ENCODE assay signal across 8 cellular contexts in genomic region chr1:15836511-15836771, GRCh38. TPM values are rescaled to one million over a fixed set of nuclear protein-coding genes. Genes with fewer than 3 reads are reported as not detected.
DNase-seq lines count a peak whose midpoint lies in the region; ATAC-seq, FAIRE-seq and TF ChIP-seq lines count a peak whose summit lies in the region.
"Not testable (repeated sequence)": the region's sequence is repeated elsewhere in the genome, so short reads cannot be mapped to it uniquely, and the experiment has no call there.

No MANE protein-coding gene starts in this region.

- H3K23ac ChIP-seq in H1 (ENCODE audit: insufficient read length) = not testable (repeated sequence)

- peaks cover 10% of the 10 kb centered on the region for H3K23me2 ChIP-seq in H1 (ENCODE audit: low read depth, low read length)

- H4K8ac ChIP-seq in H1 (ENCODE audit: extremely low read depth, insufficient read depth, low read length) = peak overlapping the region; percentile 48; the same call in 1 of the 2 replicates

- not testable (repeated sequence) for TF ChIP-seq EP300 in H1 (IDR thresholded peaks at IDR 0.05; ENCODE audit: borderline replicate concordance in 1 of 2, low read depth in 2 of 2, low read length in 2 of 2); neural cell (conservative IDR thresholded peaks at IDR 0.05; ENCODE audit: poor library complexity, severe bottlenecking)

- H4K20me1 ChIP-seq in H1 (replicated peaks in 1 of 2; ENCODE audit: control insufficient read depth in 1 of 2, insufficient read depth in 2 of 2, low read length in 2 of 2); neural cell (ENCODE audit: insufficient read depth): not testable (repeated sequence)

- H3K79me1 ChIP-seq in H1 (ENCODE audit: low read depth, low read length) = not testable (repeated sequence)

- H4K5ac ChIP-seq in H1 (ENCODE audit: insufficient read length, low read depth, low read length) = not testable (repeated sequence)

- POLR2A ChIA-PET in AG04450 (lab: Yijun Ruan, JAX) (interaction anchor here (0.6 to 3.9 kb wide), 2 partner anchors 10 to 11 kb away, joined by 3 to 18 read pairs; partner anchors contain the start of gene SPEN), HEK293T (lab: Yijun Ruan, JAX) (interaction anchor here (0.7 to 4.4 kb wide), 10 partner anchors 8 to 47 kb away, joined by 3 to 68 read pairs (median 4); partner anchors contain the start of gene SPEN), H1 (lab: Charles Lee; ENCODE audit: partially characterized antibody) (interaction anchor here (0.6 to 5.2 kb wide), 4 partner anchors 12 to 116 kb away, joined by 3 to 87 read pairs (median 4); partner anchors contain the start of gene SPEN)
- POLR2A ChIA-PET in activated naive CD8-positive, alpha-beta T cell treated with anti-CD3 and anti-CD28 coated beads, Interleukin-2, amount 10 ng/mL, durations not matched to agents 7 days and 5 days (lab: Charles Lee) = interaction anchor here (0.7 to 4.2 kb wide), 6 partner anchors 8 to 140 kb away, joined by 3 to 105 read pairs (median 4); partner anchors contain the start of genes SPEN and ZBTB17

- peak overlapping the region; percentile 99 for H3K27ac Mint-ChIP-seq in activated naive CD8-positive, alpha-beta T cell treated with anti-CD3 and anti-CD28 coated beads, Interleukin-2, amount 10 ng/mL, durations not matched to agents 7 days and 5 days
- H3K27ac Mint-ChIP-seq in stimulated activated naive CD8-positive, alpha-beta T cell treated with anti-CD3 and anti-CD28 coated beads, Interleukin-15, Interleukin-2, amounts not matched to agents 100 ng/mL and 50 ng/mL, for 24 hours = peak overlapping the region; percentile 98

- not testable (repeated sequence) for H3K36me3 Mint-ChIP-seq in activated naive CD8-positive, alpha-beta T cell treated with anti-CD3 and anti-CD28 coated beads, Interleukin-2, amount 10 ng/mL, durations not matched to agents 7 days and 5 days; stimulated activated naive CD8-positive, alpha-beta T cell treated with anti-CD3 and anti-CD28 coated beads, Interleukin-15, Interleukin-2, amounts not matched to agents 100 ng/mL and 50 ng/mL, for 24 hours (ENCODE audit: low read depth)

- H3K27me3 ChIP-seq in AG04450 (ENCODE audit: control insufficient read depth, insufficient read depth, low read length); H1 (replicated peaks in 1 of 4; ENCODE audit: control insufficient read depth in 3 of 4, extremely low read depth in 1 of 4, insufficient read depth in 3 of 4, low read length in 3 of 4); iPS-20b (ENCODE audit: insufficient read depth, low read length); neural cell (ENCODE audit: insufficient read depth, low read depth, low read length): not testable (repeated sequence)

- not testable (repeated sequence) for H3K9me3 Mint-ChIP-seq in activated naive CD8-positive, alpha-beta T cell treated with anti-CD3 and anti-CD28 coated beads, Interleukin-2, amount 10 ng/mL, durations not matched to agents 7 days and 5 days; stimulated activated naive CD8-positive, alpha-beta T cell treated with anti-CD3 and anti-CD28 coated beads, Interleukin-15, Interleukin-2, amounts not matched to agents 100 ng/mL and 50 ng/mL, for 24 hours

- H2AFZ ChIP-seq in H1 (ENCODE audit: low read length); neural cell (ENCODE audit: low read depth, low read length): not testable (repeated sequence)

- H2AK5ac ChIP-seq in H1 (ENCODE audit: low read depth, low read length) = peak overlapping the region; percentile 5; the same call in 1 of the 2 replicates

- H3K4me3 Mint-ChIP-seq in activated naive CD8-positive, alpha-beta T cell treated with anti-CD3 and anti-CD28 coated beads, Interleukin-2, amount 10 ng/mL, durations not matched to agents 7 days and 5 days = peak overlapping the region; percentile 93
- H3K4me3 Mint-ChIP-seq in stimulated activated naive CD8-positive, alpha-beta T cell treated with anti-CD3 and anti-CD28 coated beads, Interleukin-15, Interleukin-2, amounts not matched to agents 100 ng/mL and 50 ng/mL, for 24 hours = peak overlapping the region; percentile 91

- DNase-seq in AG04450 (ENCODE audit: low read depth, low spot score); HEK293T (ENCODE audit: extremely low spot score); SK-N-MC (ENCODE audit: low read depth, low spot score); activated naive CD8-positive, alpha-beta T cell treated with anti-CD3 and anti-CD28 coated beads, Interleukin-2, amount 10 ng/mL, durations not matched to agents 7 days and 5 days; H1 (ENCODE audit: low read depth in 1 of 2, low spot score in 2 of 2): not testable (repeated sequence)

- not testable (repeated sequence) for H3K36me3 ChIP-seq in SK-N-MC (ENCODE audit: insufficient read depth, low read length); H1 (ENCODE audit: control insufficient read depth in 2 of 4, insufficient read depth in 4 of 4, low read length in 3 of 4); iPS-20b (ENCODE audit: insufficient read depth, low read depth, low read length); neural cell (ENCODE audit: insufficient read depth, low read length)

- H3K9me2 ChIP-seq in neural cell (ENCODE audit: insufficient read depth, low read length) = not testable (repeated sequence)

- not testable (repeated sequence) for TF ChIP-seq CTCF in AG04450 (IDR thresholded peaks at IDR 0.05; ENCODE audit: low read depth, low read length); H1 (IDR thresholded peaks at IDR 0.05; ENCODE audit: control extremely low read depth in 1 of 3, insufficient read depth in 1 of 3, low read depth in 1 of 3, low read length in 3 of 3); neural cell (IDR thresholded peaks at IDR 0.05; ENCODE audit: poor library complexity, severe bottlenecking)

- H3K4me1 ChIP-seq in H1 (replicated peaks in 1 of 4; ENCODE audit: control insufficient read depth in 3 of 4, insufficient read depth in 4 of 4, low read length in 3 of 4) = not testable (repeated sequence)
- peaks cover 11% of the 10 kb centered on the region; the same call in 1 of the 2 replicates for H3K4me1 ChIP-seq in iPS-20b (ENCODE audit: insufficient read depth, low read length)

- H2BK20ac ChIP-seq in H1 (ENCODE audit: low read length) = not testable (repeated sequence)

- peak overlapping the region in 1 of 2 experiments; percentile 94; a peak in 2 of 4 replicates for H3K4me2 ChIP-seq in H1 (ENCODE audit: insufficient read depth in 1 of 2, low read depth in 2 of 2, low read length in 2 of 2)
- not testable (repeated sequence) for H3K4me2 ChIP-seq in neural cell (ENCODE audit: low read length)

- H3K14ac ChIP-seq in H1 (ENCODE audit: insufficient read length) = not testable (repeated sequence)

- H3F3A ChIP-seq in neural cell (ENCODE audit: insufficient read depth, low read length, poor library complexity, severe bottlenecking) = not testable (repeated sequence)

- H3K9ac ChIP-seq in SK-N-MC (ENCODE audit: insufficient read length) (peak overlapping the region; percentile 88), iPS-20b (ENCODE audit: low read depth, low read length) (peak overlapping the region; percentile 99; the same call in 1 of the 2 replicates), neural cell (ENCODE audit: low read length) (peak overlapping the region; percentile 70)
- not testable (repeated sequence) for H3K9ac ChIP-seq in H1 (replicated peaks in 1 of 4; ENCODE audit: extremely low read depth in 1 of 4, low read depth in 3 of 4, low read length in 3 of 4)

- TF ChIP-seq RAD21 in H1 (IDR thresholded peaks at IDR 0.05 in 1 of 2, conservative IDR thresholded peaks at IDR 0.05 in 1 of 2; ENCODE audit: low read depth in 2 of 2, low read length in 2 of 2); neural cell (conservative IDR thresholded peaks at IDR 0.05): not testable (repeated sequence)

- not testable (repeated sequence) for H2BK5ac ChIP-seq in H1 (ENCODE audit: low read depth, low read length)

- peak overlapping the region; percentile 89; the same call in 1 of the 2 replicates for H2BK12ac ChIP-seq in H1 (ENCODE audit: low read depth, low read length)

- H3K18ac ChIP-seq in H1 (ENCODE audit: extremely low read depth, low read length) = 0 out of 2 replicates have a peak overlapping the region, but pooled peaks have one; percentile 93

- ATAC-seq in activated naive CD8-positive, alpha-beta T cell treated with anti-CD3 and anti-CD28 coated beads, Interleukin-2, amount 10 ng/mL, durations not matched to agents 7 days and 5 days (ENCODE audit: low read depth) = not testable (repeated sequence)

- CTCF ChIA-PET in AG04450 (lab: Charles Lee) (interaction anchor here (0.7 kb wide), 1 partner anchor 35 kb away, joined by 3 read pairs; no protein-coding TSS in a partner anchor), HEK293T (lab: Yijun Ruan, JAX) (interaction anchor here (1.1 kb wide), 1 partner anchor 33 kb away, joined by 3 read pairs; no protein-coding TSS in a partner anchor), H1 (lab: Charles Lee; ENCODE audit: partially characterized antibody) (interaction anchor here (0.8 to 1.8 kb wide), 2 partner anchors 11 to 34 kb away, joined by 4 to 5 read pairs; partner anchors contain the start of gene SPEN)

- not testable (repeated sequence) for H3K27ac ChIP-seq in AG04450 (ENCODE audit: low read depth, low read length); H1 (ENCODE audit: low read depth, low read length); iPS-20b (ENCODE audit: low read length)
- peak overlapping the region; percentile 92; the same call in 1 of the 2 replicates for H3K27ac ChIP-seq in SK-N-MC
- peak overlapping the region; percentile 88 for H3K27ac ChIP-seq in neural cell (ENCODE audit: low read length)

- not testable (repeated sequence) for FAIRE-seq in H1 (lab: Jason Lieb, UNC)

- peak overlapping the region; percentile 67; the same call in 1 of the 2 replicates for H3K4me3 ChIP-seq in AG04450 (ENCODE audit: low read depth, low read length)
- H3K4me3 ChIP-seq in SK-N-MC = peak overlapping the region; percentile 84
- H3K4me3 ChIP-seq in H1 (ENCODE audit: extremely low read depth in 1 of 4, insufficient read depth in 2 of 4, low read depth in 3 of 4, low read length in 4 of 4) = peak overlapping the region in 2 of 4 experiments; percentile 68 to 80; a peak in 4 of 8 replicates
- H3K4me3 ChIP-seq in iPS-20b (ENCODE audit: low read length) = peak overlapping the region; percentile 91; the same call in 1 of the 2 replicates
- H3K4me3 ChIP-seq in neural cell (ENCODE audit: low read length) = peak overlapping the region; percentile 80

- not testable (repeated sequence) for H3K27me3 Mint-ChIP-seq in activated naive CD8-positive, alpha-beta T cell treated with anti-CD3 and anti-CD28 coated beads, Interleukin-2, amount 10 ng/mL, durations not matched to agents 7 days and 5 days; stimulated activated naive CD8-positive, alpha-beta T cell treated with anti-CD3 and anti-CD28 coated beads, Interleukin-15, Interleukin-2, amounts not matched to agents 100 ng/mL and 50 ng/mL, for 24 hours

- not testable (repeated sequence) for H3K4ac ChIP-seq in H1 (replicated peaks; ENCODE audit: insufficient read length, low read depth, low read length)

- not testable (repeated sequence) for H3K79me2 ChIP-seq in H1 (ENCODE audit: control insufficient read depth in 1 of 2, insufficient read depth in 2 of 2, low read length in 2 of 2)
- peaks cover 21% of the 10 kb centered on the region for H3K79me2 ChIP-seq in neural cell (replicated peaks; ENCODE audit: insufficient read depth, low read length)

- peaks cover 24% of the 10 kb centered on the region for H3K4me1 Mint-ChIP-seq in activated naive CD8-positive, alpha-beta T cell treated with anti-CD3 and anti-CD28 coated beads, Interleukin-2, amount 10 ng/mL, durations not matched to agents 7 days and 5 days
- peaks cover 45% of the 10 kb centered on the region for H3K4me1 Mint-ChIP-seq in stimulated activated naive CD8-positive, alpha-beta T cell treated with anti-CD3 and anti-CD28 coated beads, Interleukin-15, Interleukin-2, amounts not matched to agents 100 ng/mL and 50 ng/mL, for 24 hours (ENCODE audit: low read depth)

- TF ChIP-seq POLR2A in H1 (IDR thresholded peaks at IDR 0.05; ENCODE audit: control extremely low read depth in 1 of 2, low read depth in 2 of 2, low read length in 2 of 2) = not testable (repeated sequence)

- not testable (repeated sequence) for H4K91ac ChIP-seq in H1 (replicated peaks; ENCODE audit: insufficient read length, low read length)

- not testable (repeated sequence) for H2BK120ac ChIP-seq in H1 (replicated peaks; ENCODE audit: low read depth, low read length)

- H3K9me3 ChIP-seq in AG04450 (ENCODE audit: control insufficient read depth, insufficient read depth, low read length) = peaks cover 14% of the 10 kb centered on the region; the same call in 1 of the 2 replicates
- H3K9me3 ChIP-seq in SK-N-MC (ENCODE audit: low read depth, low read length); H1 (ENCODE audit: insufficient read depth in 2 of 2, low read depth in 1 of 2, low read length in 1 of 2); iPS-20b (ENCODE audit: insufficient read depth, low read depth, low read length); neural cell (ENCODE audit: low read length): not testable (repeated sequence)

- not testable (repeated sequence) for H2BK15ac ChIP-seq in H1 (ENCODE audit: low read length)

- H3K56ac ChIP-seq in H1 (replicated peaks; ENCODE audit: insufficient read length, low read depth, low read length) = not testable (repeated sequence)

- 95% methylated on average over 12 of the region's 14 CpGs; no CpG with 5 or more reads in 1 of the 2 experiments for WGBS in H1 (ENCODE audit: extremely low coverage in 1 of 2, insufficient coverage in 1 of 2, insufficient read length in 1 of 2, insufficient replicate concordance in 2 of 2, low coverage in 1 of 2, low lambda C conversion rate in 2 of 2, missing lambda C conversion rate in 1 of 2), 2 experiments

RNA-seq across cellular contexts. Expression of gene SPEN, which starts 11.1 kb away (rescaled TPM):
- polyA plus RNA-seq in AG04450 (2011; rRNA removed) = 5.2 and 5.4 TPM in 2 replicates
- 17.3 and 20.5 TPM in 2 replicates for polyA minus RNA-seq in AG04450 (2011; rRNA and poly(A)+ RNA removed)
- total RNA-seq in activated naive CD8-positive, alpha-beta T cell treated with anti-CD3 and anti-CD28 coated beads, Interleukin-2, amount 10 ng/mL, durations not matched to agents 7 days and 5 days = 10 to 100 TPM; 68.8 to 69.8 TPM
- total RNA-seq in H1 (2021; fragmentation: NEBNext Ultra II Directional; extraction: Animal tissue kit (Norgen Biotek cat#: 25700)) = 47.6 and 52.1 TPM in 2 replicates
- 12.5 and 13.6 TPM in 2 replicates for polyA plus RNA-seq in H1 (2011; rRNA removed)
- polyA plus RNA-seq in H1 (2011; cell fraction: cytosol; rRNA removed) = 7.8 TPM
- polyA plus RNA-seq in H1 (2011; cell fraction: nucleus; rRNA removed) = 42.6 TPM
- polyA plus RNA-seq in H1 (2012, experiment 1 of 2) = 32.8 to 43.0 TPM (median 38.8 TPM) in 4 replicates
- 1.2 TPM for polyA plus RNA-seq in H1 (2012, experiment 2 of 2)
- 25.4 TPM for polyA plus RNA-seq in H1 (2013, experiment 1 of 2)
- polyA plus RNA-seq in H1 (2013, experiment 2 of 2) = 24.1 TPM
- polyA minus RNA-seq in H1 (2011; rRNA and poly(A)+ RNA removed) = 33.9 and 41.3 TPM in 2 replicates
- polyA minus RNA-seq in H1 (2011; cell fraction: cytosol; rRNA and poly(A)+ RNA removed) = 27.7 TPM
- 42.9 TPM for polyA minus RNA-seq in H1 (2011; cell fraction: nucleus; rRNA and poly(A)+ RNA removed)
- polyA plus RNA-seq in neural cell = 7.1 and 11.3 TPM in 2 replicates
- 92.5 and 106 TPM in 2 replicates for polyA minus RNA-seq in neural cell

RNA-seq across cellular contexts. Expression of gene UQCRHL, which starts 29.0 kb away (rescaled TPM):
- polyA plus RNA-seq in AG04450 (2011; rRNA removed) = 2.7 and 3.0 TPM in 2 replicates
- polyA minus RNA-seq in AG04450 (2011; rRNA and poly(A)+ RNA removed) = 1.3 and 1.8 TPM in 2 replicates
- 1 to 10 TPM; 1.8 to 1.9 TPM for total RNA-seq in activated naive CD8-positive, alpha-beta T cell treated with anti-CD3 and anti-CD28 coated beads, Interleukin-2, amount 10 ng/mL, durations not matched to agents 7 days and 5 days
- 3.4 and 3.9 TPM in 2 replicates for total RNA-seq in H1 (2021; fragmentation: NEBNext Ultra II Directional; extraction: Animal tissue kit (Norgen Biotek cat#: 25700))
- 2.6 and 3.7 TPM in 2 replicates for polyA plus RNA-seq in H1 (2011; rRNA removed)
- 3.2 TPM for polyA plus RNA-seq in H1 (2011; cell fraction: cytosol; rRNA removed)
- polyA plus RNA-seq in H1 (2011; cell fraction: nucleus; rRNA removed) = 1.4 TPM
- 4.7 to 48.6 TPM (median 15.9 TPM) in 4 replicates for polyA plus RNA-seq in H1 (2012, experiment 1 of 2)
- 0.83 TPM for polyA plus RNA-seq in H1 (2012, experiment 2 of 2)
- 3.7 TPM for polyA plus RNA-seq in H1 (2013, experiment 1 of 2)
- 3.8 TPM for polyA plus RNA-seq in H1 (2013, experiment 2 of 2)
- 0.68 and 0.73 TPM in 2 replicates for polyA minus RNA-seq in H1 (2011; rRNA and poly(A)+ RNA removed)
- 6.5 TPM for polyA minus RNA-seq in H1 (2011; cell fraction: cytosol; rRNA and poly(A)+ RNA removed)
- 1.2 TPM for polyA minus RNA-seq in H1 (2011; cell fraction: nucleus; rRNA and poly(A)+ RNA removed)
- 3.9 and 6.1 TPM in 2 replicates for polyA plus RNA-seq in neural cell
- 1.6 and 1.7 TPM in 2 replicates for polyA minus RNA-seq in neural cell
